18 cellular contexts compared by ENCODE assay signal in the genomic region with DNA sequence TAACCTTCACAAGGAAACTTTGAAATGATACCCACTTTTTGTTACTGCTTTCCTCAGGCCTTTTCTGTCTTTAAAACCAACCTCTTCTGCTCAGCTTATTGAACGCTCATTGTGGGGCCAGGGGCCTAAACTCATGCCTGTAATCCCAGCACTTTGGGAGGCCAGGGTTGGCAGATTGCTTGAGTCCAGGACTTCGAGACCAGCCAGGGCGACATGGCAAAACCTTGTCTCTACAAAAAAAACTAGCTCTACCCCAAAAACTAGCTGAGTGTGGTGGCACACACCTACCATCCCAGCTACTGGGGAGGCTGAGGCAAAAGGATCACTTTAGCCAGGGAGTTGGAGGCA. TPM values are rescaled to one million over a fixed set of nuclear protein-coding genes. Genes with fewer than 3 reads are reported as not detected.
DNase-seq lines count a peak whose midpoint lies in the region; ATAC-seq and TF ChIP-seq lines count a peak whose summit lies in the region.
"Had no signal": no experiment of that assay in that cellular context is flagged by ENCODE, and none has a peak within 500 bp of the region (broad histone marks: within the 10 kb centered on the region; RNA-seq: fewer than 3 reads in every experiment).

No MANE protein-coding gene starts in this region.

- no peaks in the 10 kb centered on the region for H3K9me2 ChIP-seq in SU-DHL-6 (replicated peaks; ENCODE audit: insufficient read depth, low read length)

- peak overlapping the region; percentile 29 for H3K27ac Mint-ChIP-seq in glutamatergic neuron (ENCODE audit: unreplicated experiment)
- peak overlapping the region; percentile 96 for H3K27ac Mint-ChIP-seq in stimulated activated memory B cell treated with anti-CD40 and anti-IgM and Interleukin-4, amounts not matched to agents 10 μg/mL and 1 μg/mL and 100 μg/mL, for 72 hours

- DNase-seq in activated CD8-positive, alpha-beta memory T cell treated with anti-CD3 and anti-CD28 coated beads, Interleukin-2, amount 50 U/mL, for 48 hours: peak; percentile 32
- DNase-seq in activated CD8-positive, alpha-beta memory T cell treated with anti-CD3 and anti-CD28 coated beads for 24 hours: no peak
- no peak for DNase-seq in glutamatergic neuron
- no peak for DNase-seq in NCI-H82 (lab: John Stamatoyannopoulos, UW)
- DNase-seq in T1000 (lab: John Stamatoyannopoulos, UW): no peak
- DNase-seq: effector CD4-positive, alpha-beta T cell; EL; heart left ventricle; mesendoderm; NCI-H2029; NCI-H510A; stimulated activated CD4-positive, alpha-beta T cell treated with anti-CD3 and anti-CD28 coated beads, Interleukin-4, amount 100 ng/mL, for 4 hours; upper lobe of right lung had no signal

- H3K9ac ChIP-seq in SU-DHL-6 (ENCODE audit: low read length): peak overlapping the region; percentile 11; the same call in 1 of the 2 replicates

- no peak for ATAC-seq in stimulated activated memory B cell treated with anti-CD40 and anti-IgM and Interleukin-4, amounts not matched to agents 10 μg/mL and 1 μg/mL and 100 μg/mL, for 72 hours
- no peak for ATAC-seq in GM18909 (IDR thresholded peaks at IDR 0.05; ENCODE audit: poor library complexity, unreplicated experiment)
- ATAC-seq: heart left ventricle, upper lobe of right lung had no signal

- H2AFZ ChIP-seq in SU-DHL-6 (ENCODE audit: low read depth, low read length, severe bottlenecking): no peak overlapping the region

- H3K9me3 Mint-ChIP-seq in glutamatergic neuron (ENCODE audit: unreplicated experiment): peaks cover 2% of the 10 kb centered on the region
- no peaks in the 10 kb centered on the region for H3K9me3 Mint-ChIP-seq in stimulated activated memory B cell treated with anti-CD40 and anti-IgM and Interleukin-4, amounts not matched to agents 10 μg/mL and 1 μg/mL and 100 μg/mL, for 72 hours

- H3K4me1 Mint-ChIP-seq in glutamatergic neuron (ENCODE audit: low read depth, unreplicated experiment): peaks cover 8% of the 10 kb centered on the region
- H3K4me1 Mint-ChIP-seq in stimulated activated memory B cell treated with anti-CD40 and anti-IgM and Interleukin-4, amounts not matched to agents 10 μg/mL and 1 μg/mL and 100 μg/mL, for 72 hours: peaks cover 42% of the 10 kb centered on the region

- no peaks in the 10 kb centered on the region for H3K27me3 ChIP-seq in SU-DHL-6 (ENCODE audit: low read length)
- H3K27me3 ChIP-seq: adrenal gland, heart left ventricle, ovary, upper lobe of right lung had no signal

- no peaks in the 10 kb centered on the region for H3K36me3 Mint-ChIP-seq in glutamatergic neuron (ENCODE audit: unreplicated experiment)
- no peaks in the 10 kb centered on the region for H3K36me3 Mint-ChIP-seq in stimulated activated memory B cell treated with anti-CD40 and anti-IgM and Interleukin-4, amounts not matched to agents 10 μg/mL and 1 μg/mL and 100 μg/mL, for 72 hours

- H3K36me3 ChIP-seq in SU-DHL-6 (ENCODE audit: low read length): no peaks in the 10 kb centered on the region
- H3K36me3 ChIP-seq: adrenal gland, ovary, upper lobe of right lung had no signal

- H3K4me3 Mint-ChIP-seq in glutamatergic neuron (ENCODE audit: unreplicated experiment): no peak overlapping the region
- no peak overlapping the region for H3K4me3 Mint-ChIP-seq in stimulated activated memory B cell treated with anti-CD40 and anti-IgM and Interleukin-4, amounts not matched to agents 10 μg/mL and 1 μg/mL and 100 μg/mL, for 72 hours

- peak overlapping the region; percentile 55 for H3K27ac ChIP-seq in SU-DHL-6 (ENCODE audit: low read depth, low read length)
- H3K27ac ChIP-seq: adrenal gland, heart left ventricle, ovary, upper lobe of right lung had no signal

- no peaks in the 10 kb centered on the region for H4K20me1 ChIP-seq in SU-DHL-6 (ENCODE audit: low read depth, low read length)

- peaks cover 30% of the 10 kb centered on the region for H3F3A ChIP-seq in SU-DHL-6 (ENCODE audit: insufficient read depth)

- peaks cover 35% of the 10 kb centered on the region for H3K79me2 ChIP-seq in SU-DHL-6 (ENCODE audit: insufficient read depth, low read length)

- H3K9me3 ChIP-seq in SU-DHL-6 (ENCODE audit: insufficient read depth, low read length): no peaks in the 10 kb centered on the region
- H3K9me3 ChIP-seq: adrenal gland, heart left ventricle, ovary, upper lobe of right lung had no signal

- no peak overlapping the region for H3K4me3 ChIP-seq in SU-DHL-6 (ENCODE audit: insufficient read depth, low read length, poor library complexity, severe bottlenecking)
- H3K4me3 ChIP-seq: adrenal gland, heart left ventricle, ovary, upper lobe of right lung had no signal

- TF ChIP-seq CTCF in SU-DHL-6 (IDR thresholded peaks at IDR 0.05; ENCODE audit: insufficient read depth, low read length, poor library complexity, severe bottlenecking) (no peak), glutamatergic neuron (IDR thresholded peaks at IDR 0.05; ENCODE audit: partially characterized antibody, unreplicated experiment) (no peak)

- H3K27me3 Mint-ChIP-seq in glutamatergic neuron (ENCODE audit: unreplicated experiment): peaks cover 10% of the 10 kb centered on the region
- H3K27me3 Mint-ChIP-seq in stimulated activated memory B cell treated with anti-CD40 and anti-IgM and Interleukin-4, amounts not matched to agents 10 μg/mL and 1 μg/mL and 100 μg/mL, for 72 hours: no peaks in the 10 kb centered on the region

- peak overlapping the region; percentile 44 for H3K4me2 ChIP-seq in SU-DHL-6 (ENCODE audit: low read depth, low read length, poor library complexity, severe bottlenecking)

RNA-seq across cellular contexts. Expression of a gene that starts 50.9 kb away (rescaled TPM):
- 48.5 TPM for total RNA-seq in glutamatergic neuron (ENCODE audit: unreplicated experiment)
